17 cellular contexts compared by ENCODE assay signal in the genomic region with DNA sequence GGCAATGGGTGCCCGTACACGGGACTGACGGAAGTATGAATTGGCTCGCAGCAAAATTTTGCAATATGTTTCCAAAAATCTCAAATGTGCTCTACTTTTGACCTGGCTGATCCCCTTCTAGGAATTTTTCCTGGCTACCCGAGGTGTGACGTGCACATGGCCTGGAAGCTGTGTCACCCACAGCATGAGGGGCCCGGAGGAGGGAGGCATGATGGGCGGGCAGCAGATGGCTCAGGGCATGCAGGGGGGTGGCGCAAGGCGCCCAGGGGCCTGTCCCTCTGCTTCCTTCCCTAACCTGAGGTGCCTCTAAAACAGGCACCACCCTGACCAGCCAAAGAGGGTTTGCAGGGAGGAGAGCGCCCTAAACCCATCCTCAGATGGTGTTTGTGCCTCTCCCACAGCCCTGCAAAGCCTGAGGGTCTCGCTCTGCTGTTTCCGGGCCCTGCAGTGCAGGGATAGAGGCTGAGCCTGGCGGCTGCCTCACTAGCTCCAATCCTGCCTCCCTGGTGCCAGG. TPM values are rescaled to one million over a fixed set of nuclear protein-coding genes. Genes with fewer than 3 reads are reported as not detected.
A peak's percentile ranks its signal among the peaks of the same experiment; 100 is the strongest.
DNase-seq lines count a peak whose midpoint lies in the region; ATAC-seq, FAIRE-seq and TF ChIP-seq lines count a peak whose summit lies in the region.
"Had no signal": no experiment of that assay in that cellular context is flagged by ENCODE, and none has a peak within 500 bp of the region (broad histone marks: within the 10 kb centered on the region; RNA-seq: fewer than 3 reads in every experiment).

No MANE protein-coding gene starts in this region.

- H3K9me3 ChIP-seq in neuronal stem cell (replicated peaks in 1 of 2; ENCODE audit: control insufficient read depth in 2 of 2, insufficient read depth in 1 of 2, low read depth in 1 of 2, low read length in 2 of 2) = peaks cover 0 to 2% of the 10 kb centered on the region in 2 donors
- H3K9me3 ChIP-seq: heart left ventricle, MG63 had no signal

- H2AFZ ChIP-seq in neuronal stem cell (ENCODE audit: low read length) = no peak overlapping the region

- peak overlapping the region; percentile 34 for H3K4me3 Mint-ChIP-seq in T-helper 2 cell treated with Interferon-gamma antibody and Interleukin-4, amounts not matched to agents 5 μg/mL and 100 μg/mL, for 36 hours
- H3K4me3 Mint-ChIP-seq in activated naive CD8-positive, alpha-beta T cell treated with anti-CD3 and anti-CD28 coated beads, Interleukin-2, amount 10 ng/mL, durations not matched to agents 7 days and 5 days = no peak overlapping the region

- no peak for DNase-seq in T-helper 2 cell treated with Interferon-gamma antibody and Interleukin-4, amounts not matched to agents 5 μg/mL and 100 μg/mL, for 36 hours (ENCODE audit: low spot score)
- DNase-seq in T-helper 2 cell = no peak
- no peak for DNase-seq in GM12892 (ENCODE audit: insufficient read length)
- DNase-seq in activated naive CD8-positive, alpha-beta T cell treated with anti-CD3 and anti-CD28 coated beads, Interleukin-2, amount 10 ng/mL, durations not matched to agents 7 days and 5 days = no peak
- no peak for DNase-seq in neuronal stem cell (ENCODE audit: low spot score)
- no peak for DNase-seq in NK-92 treated with Interleukin-12 subunit alpha and Interleukin-12 subunit beta, amount 100 ng/mL, for 24 hours (lab: John Stamatoyannopoulos, UW)
- no peak for DNase-seq in pons (ENCODE audit: low spot score)
- no peak for DNase-seq in stimulated activated CD4-positive, alpha-beta T cell treated with anti-CD3 and anti-CD28 coated beads, Interleukin-15, amount 100 ng/mL, for 24 hours
- DNase-seq: erythroblast, MG63, NCI-H2171, small intestine had no signal

- no peak overlapping the region for H3K27ac ChIP-seq in neuronal stem cell (replicated peaks; ENCODE audit: low read length)

- H3K9ac ChIP-seq in neuronal stem cell (ENCODE audit: low read depth, low read length, poor library complexity) = peak overlapping the region; percentile 27

- H3K23ac ChIP-seq in neuronal stem cell (ENCODE audit: low read depth, low read length, poor library complexity) = peak overlapping the region; percentile 60

- no peaks in the 10 kb centered on the region for H3K9me3 Mint-ChIP-seq in T-helper 2 cell treated with Interferon-gamma antibody and Interleukin-4, amounts not matched to agents 5 μg/mL and 100 μg/mL, for 36 hours
- H3K9me3 Mint-ChIP-seq in activated naive CD8-positive, alpha-beta T cell treated with anti-CD3 and anti-CD28 coated beads, Interleukin-2, amount 10 ng/mL, durations not matched to agents 7 days and 5 days = no peaks in the 10 kb centered on the region

- H3K36me3 ChIP-seq in neuronal stem cell (replicated peaks in 1 of 2; ENCODE audit: control insufficient read depth in 2 of 2, insufficient read depth in 2 of 2, low read length in 2 of 2) = no peaks in the 10 kb centered on the region
- H3K36me3 ChIP-seq: MG63 had no signal

- H3K4me1 Mint-ChIP-seq in T-helper 2 cell treated with Interferon-gamma antibody and Interleukin-4, amounts not matched to agents 5 μg/mL and 100 μg/mL, for 36 hours (ENCODE audit: low read depth) = peaks cover 30% of the 10 kb centered on the region
- H3K4me1 Mint-ChIP-seq in activated naive CD8-positive, alpha-beta T cell treated with anti-CD3 and anti-CD28 coated beads, Interleukin-2, amount 10 ng/mL, durations not matched to agents 7 days and 5 days = peaks cover 24% of the 10 kb centered on the region

- no peak overlapping the region for H2BK12ac ChIP-seq in neuronal stem cell (ENCODE audit: low read length)

- H2BK5ac ChIP-seq in neuronal stem cell (ENCODE audit: low read length) = peak overlapping the region; percentile 16

- WGBS in neuronal stem cell (ENCODE audit: extremely low coverage in 2 of 2, insufficient read length in 2 of 2, insufficient replicate concordance in 1 of 2), 2 donors = no CpG with 5 or more reads among the region's 14 CpGs

- H3K79me1 ChIP-seq in neuronal stem cell (ENCODE audit: low read depth, low read length) = no peaks in the 10 kb centered on the region

- FAIRE-seq in GM12892 (lab: Jason Lieb, UNC) = no peak
- FAIRE-seq: D721Med, small intestine had no signal

- no peak overlapping the region for H3K4me2 ChIP-seq in neuronal stem cell (ENCODE audit: insufficient read depth, low read length, poor library complexity, severe bottlenecking)

- H3K4ac ChIP-seq in neuronal stem cell (ENCODE audit: low read length) = no peak overlapping the region

- no peak for ATAC-seq in activated naive CD8-positive, alpha-beta T cell treated with anti-CD3 and anti-CD28 coated beads, Interleukin-2, amount 10 ng/mL, durations not matched to agents 7 days and 5 days (ENCODE audit: low read depth)
- ATAC-seq: HCT116 had no signal

- no peaks in the 10 kb centered on the region for H3K27me3 Mint-ChIP-seq in T-helper 2 cell treated with Interferon-gamma antibody and Interleukin-4, amounts not matched to agents 5 μg/mL and 100 μg/mL, for 36 hours (ENCODE audit: low read depth)
- no peaks in the 10 kb centered on the region for H3K27me3 Mint-ChIP-seq in activated naive CD8-positive, alpha-beta T cell treated with anti-CD3 and anti-CD28 coated beads, Interleukin-2, amount 10 ng/mL, durations not matched to agents 7 days and 5 days

- H2BK120ac ChIP-seq in neuronal stem cell (ENCODE audit: low read depth, low read length) = no peak overlapping the region

- H2AK5ac ChIP-seq in neuronal stem cell (ENCODE audit: low read depth, low read length) = no peak overlapping the region

- H3K4me3 ChIP-seq in neuronal stem cell (ENCODE audit: low read length in 2 of 2) = no peak overlapping the region
- H3K4me3 ChIP-seq: heart left ventricle, MG63 had no signal

- no peak overlapping the region for H4K91ac ChIP-seq in neuronal stem cell (ENCODE audit: low read depth, low read length, poor library complexity)

- H3K36me3 Mint-ChIP-seq in T-helper 2 cell treated with Interferon-gamma antibody and Interleukin-4, amounts not matched to agents 5 μg/mL and 100 μg/mL, for 36 hours (ENCODE audit: low read depth) = peaks cover 41% of the 10 kb centered on the region
- peaks cover 23% of the 10 kb centered on the region for H3K36me3 Mint-ChIP-seq in activated naive CD8-positive, alpha-beta T cell treated with anti-CD3 and anti-CD28 coated beads, Interleukin-2, amount 10 ng/mL, durations not matched to agents 7 days and 5 days

- H3K4me1 ChIP-seq in neuronal stem cell (ENCODE audit: control insufficient read depth in 2 of 2, insufficient read depth in 1 of 2, low read depth in 1 of 2, low read length in 2 of 2) = peaks cover 5 to 13% of the 10 kb centered on the region in 2 donors

- H4K8ac ChIP-seq in neuronal stem cell (ENCODE audit: low read depth, low read length) = no peak overlapping the region

- H3K27ac Mint-ChIP-seq in T-helper 2 cell treated with Interferon-gamma antibody and Interleukin-4, amounts not matched to agents 5 μg/mL and 100 μg/mL, for 36 hours = peak overlapping the region; percentile 68
- H3K27ac Mint-ChIP-seq in activated naive CD8-positive, alpha-beta T cell treated with anti-CD3 and anti-CD28 coated beads, Interleukin-2, amount 10 ng/mL, durations not matched to agents 7 days and 5 days = peak overlapping the region; percentile 89

- H3K18ac ChIP-seq in neuronal stem cell (ENCODE audit: low read length) = peak overlapping the region; percentile 60

- peaks cover 4 to 42% (median 18%) of the 10 kb centered on the region in 3 experiments for H3K27me3 ChIP-seq in neuronal stem cell (ENCODE audit: control insufficient read depth in 3 of 3, insufficient read depth in 3 of 3, low read depth in 1 of 3, low read length in 3 of 3)
- H3K27me3 ChIP-seq: MG63 had no signal

- POLR2A ChIA-PET in activated naive CD8-positive, alpha-beta T cell treated with anti-CD3 and anti-CD28 coated beads, Interleukin-2, amount 10 ng/mL, durations not matched to agents 7 days and 5 days (lab: Charles Lee) = interaction anchor here (0.9 to 12.0 kb wide), 4 partner anchors 12 to 37 kb away, joined by 4 to 176 read pairs (median 18); partner anchors contain the start of gene CDCA4

- H3K14ac ChIP-seq in neuronal stem cell (ENCODE audit: low read length) = no peak overlapping the region

- peak overlapping the region; percentile 92 for H2BK15ac ChIP-seq in neuronal stem cell (ENCODE audit: low read length)

- peak; percentile 60 for TF ChIP-seq POLR2A in GM12892 (IDR thresholded peaks at IDR 0.05; ENCODE audit: low read depth, low read length)

RNA-seq across cellular contexts. Expression of gene GPR132, which starts 6.7 kb away (rescaled TPM):
- 13.8 TPM for polyA plus RNA-seq in GM12892 (2012; ENCODE audit: missing spikeins)
- 10 to 100 TPM; 43.5 to 46.6 TPM for total RNA-seq in activated naive CD8-positive, alpha-beta T cell treated with anti-CD3 and anti-CD28 coated beads, Interleukin-2, amount 10 ng/mL, durations not matched to agents 7 days and 5 days
- 0.13 TPM for polyA plus RNA-seq in neuronal stem cell (2013, experiment 1 of 2)
- 0.08 TPM for polyA plus RNA-seq in neuronal stem cell (2013, experiment 2 of 2)
- total RNA-seq: A172 had no signal
- polyA plus RNA-seq: neural cell had no signal

RNA-seq across cellular contexts. Expression of gene CDCA4, which starts 37.7 kb away (rescaled TPM):
- 35.4 TPM for polyA plus RNA-seq in GM12892 (2012; ENCODE audit: missing spikeins)
- total RNA-seq in activated naive CD8-positive, alpha-beta T cell treated with anti-CD3 and anti-CD28 coated beads, Interleukin-2, amount 10 ng/mL, durations not matched to agents 7 days and 5 days = 10 to 100 TPM; 51.7 to 53.3 TPM
- 46.0 TPM for polyA plus RNA-seq in neuronal stem cell (2013, experiment 1 of 2)
- 45.5 TPM for polyA plus RNA-seq in neuronal stem cell (2013, experiment 2 of 2)
